8 cellular contexts compared by ENCODE assay signal in genomic region chr7:727104-727805, GRCh38. TPM values are rescaled to one million over a fixed set of nuclear protein-coding genes. Genes with fewer than 3 reads are reported as not detected.
A peak's percentile ranks its signal among the peaks of the same experiment; 100 is the strongest.
DNase-seq lines count a peak whose midpoint lies in the region; ATAC-seq and TF ChIP-seq lines count a peak whose summit lies in the region.

PRKAR1B (minus strand) TSS chr7:727281; CDS start chr7:711505, 15,776 bp downstream.

- no peaks in the 10 kb centered on the region for H3K36me3 ChIP-seq in brain microvascular endothelial cell (replicated peaks)

- H3K27me3 Mint-ChIP-seq in immature natural killer cell (ENCODE audit: low read depth in 3 of 3), result peaks cover 0 to 2% (median 0%) of the 10 kb centered on the region in 3 donors

- no peaks in the 10 kb centered on the region for H3K27me3 ChIP-seq in brain microvascular endothelial cell (replicated peaks)

- H3K4me3 ChIP-seq in AG10803 (ENCODE audit: low read length) (peak within 1 kb of the TSS; percentile 65), brain microvascular endothelial cell (ENCODE audit: low read depth, low read length) (peak within 1 kb of the TSS; percentile 60)

- TF ChIP-seq POLR2A in Raji (IDR thresholded peaks at IDR 0.05; ENCODE audit: insufficient read depth, low read depth, low read length), result peak; percentile 64; the same call in 1 of the 2 replicates

- H3K27ac Mint-ChIP-seq in immature natural killer cell, result peak within 1 kb of the TSS in 4 of 6 donors; percentile 49 to 73 (median 63)

- peak within 1 kb of the TSS; percentile 77 to 87 (median 84) for H3K4me3 Mint-ChIP-seq in immature natural killer cell

- peak; percentile 63 for ATAC-seq in GM19035 (IDR thresholded peaks at IDR 0.05; ENCODE audit: unreplicated experiment)
- peak; percentile 35 for ATAC-seq in HG03139 (IDR thresholded peaks at IDR 0.05; ENCODE audit: unreplicated experiment)

- peaks cover 3 to 19% (median 17%) of the 10 kb centered on the region in 3 donors for H3K36me3 Mint-ChIP-seq in immature natural killer cell

- in situ Hi-C loops in brain microvascular endothelial cell (cut with HindIII; ENCODE audit: low pct_ligation_motif_present, low sequenced_read_pairs), result no loop called here

- H3K27ac ChIP-seq in brain microvascular endothelial cell, result peak within 1 kb of the TSS; percentile 30

- peaks cover 19 to 20% of the 10 kb centered on the region in 2 donors for H3K4me1 Mint-ChIP-seq in immature natural killer cell

- TF ChIP-seq CTCF in AG10803 (conservative IDR thresholded peaks at IDR 0.05; ENCODE audit: low read length) (no peak), brain microvascular endothelial cell (IDR thresholded peaks at IDR 0.05; ENCODE audit: low read depth, low read length, missing control alignments) (no peak)

- peaks cover 0 to 2% (median 0%) of the 10 kb centered on the region in 6 donors for H3K9me3 Mint-ChIP-seq in immature natural killer cell

- DNase-seq in AG10803 (ENCODE audit: low read depth) (no peak), brain microvascular endothelial cell (no peak), immature natural killer cell (peak in 1 of 3 donors; percentile 8), islet precursor cell (no peak)
- DNase-seq in stimulated activated CD4-positive, alpha-beta T cell treated with anti-CD3 and anti-CD28 coated beads, Interleukin-1b, Interleukin-23, amount 100 ng/mL, for 48 hours, result peak; percentile 44

RNA-seq across cellular contexts. Expression of gene PRKAR1B, which starts in this region (rescaled TPM):
- polyA plus RNA-seq in immature natural killer cell, result 1 to 10 TPM; 3.0 to 6.1 (median 3.9) TPM
